Comparison of ENCODE assay signal across 2 cellular contexts in the genomic region with DNA sequence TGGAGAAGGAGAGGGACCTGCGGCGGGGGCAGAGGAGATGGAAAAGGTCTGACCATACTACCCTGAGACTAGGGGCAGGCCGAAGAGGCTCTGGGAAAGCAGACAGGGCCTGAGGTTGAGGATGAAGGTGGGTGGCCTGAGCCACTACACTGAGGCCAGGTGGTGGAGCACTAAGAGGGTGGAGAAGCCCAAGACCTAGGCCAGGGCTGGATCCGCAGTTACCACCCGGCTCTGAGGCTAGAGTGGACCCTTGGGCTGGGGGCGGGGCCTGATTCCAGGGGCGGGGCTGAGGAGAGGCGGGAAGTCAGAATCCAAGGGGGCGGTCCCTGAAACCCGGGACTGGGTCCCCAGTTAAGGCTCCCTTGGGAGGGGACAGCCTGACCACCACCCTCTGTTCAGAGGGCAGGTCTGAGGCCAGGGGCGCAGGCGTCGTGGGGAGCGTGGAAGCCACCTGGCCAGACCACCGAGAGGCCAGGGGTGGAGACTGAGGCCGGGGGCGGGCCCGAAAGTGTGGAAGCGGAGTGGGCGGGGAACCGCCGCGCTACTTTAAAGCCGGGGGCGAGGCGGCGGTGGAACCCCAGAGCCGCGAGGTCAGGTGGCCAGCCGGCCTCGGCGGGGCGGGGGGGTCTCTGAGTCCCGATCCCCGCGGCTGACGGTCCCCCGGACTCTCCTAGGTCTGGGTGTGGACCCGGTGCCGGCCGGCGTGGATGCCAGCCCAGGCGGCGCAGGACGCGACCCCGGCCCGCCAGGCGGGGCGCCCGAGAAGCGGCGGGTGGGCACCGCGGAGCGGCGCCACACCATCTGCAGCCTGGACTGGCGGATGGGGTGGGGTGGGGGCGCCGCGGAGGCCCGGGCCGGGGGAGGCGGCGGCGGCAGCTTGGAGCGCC.
TF ChIP-seq lines count a peak whose summit lies in the region.

No MANE protein-coding gene starts in this region.

TF ChIP-seq in H1, 55 proteins besides CTCF, POLR2A, EP300 and RAD21 (continues in another document):
- TF ChIP-seq TEAD4 (IDR thresholded peaks at IDR 0.05; ENCODE audit: low read depth, low read length) = no peak
- TF ChIP-seq, protein P1, sequence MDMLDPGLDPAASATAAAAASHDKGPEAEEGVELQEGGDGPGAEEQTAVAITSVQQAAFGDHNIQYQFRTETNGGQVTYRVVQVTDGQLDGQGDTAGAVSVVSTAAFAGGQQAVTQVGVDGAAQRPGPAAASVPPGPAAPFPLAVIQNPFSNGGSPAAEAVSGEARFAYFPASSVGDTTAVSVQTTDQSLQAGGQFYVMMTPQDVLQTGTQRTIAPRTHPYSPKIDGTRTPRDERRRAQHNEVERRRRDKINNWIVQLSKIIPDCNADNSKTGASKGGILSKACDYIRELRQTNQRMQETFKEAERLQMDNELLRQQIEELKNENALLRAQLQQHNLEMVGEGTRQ (IDR thresholded peaks at IDR 0.05; ENCODE audit: low read length) = peak; percentile 36; the same call in 1 of the 2 replicates
- no peak for TF ChIP-seq EZH2 (IDR thresholded peaks at IDR 0.05; ENCODE audit: low read depth, low read length, severe bottlenecking)
- TF ChIP-seq HDAC6 (IDR thresholded peaks at IDR 0.05; ENCODE audit: low read depth, low read length) = no peak
- 0 out of 2 replicates have a peak, but pooled peaks have one; percentile 18 for TF ChIP-seq SP1 (IDR thresholded peaks at IDR 0.05; ENCODE audit: low read depth, low read length)
- TF ChIP-seq CHD1 (IDR thresholded peaks at IDR 0.05; ENCODE audit: low read depth, low read length) = no peak
- TF ChIP-seq KDM4A (IDR thresholded peaks at IDR 0.05; ENCODE audit: low read depth, low read length, severe bottlenecking) = peak; percentile 82
- no peak for TF ChIP-seq JUN (IDR thresholded peaks at IDR 0.05; ENCODE audit: low read depth, low read length)
- no peak for TF ChIP-seq CTBP2 (IDR thresholded peaks at IDR 0.05; ENCODE audit: borderline replicate concordance, insufficient read depth, insufficient read length, low read length)
- TF ChIP-seq HDAC2 (IDR thresholded peaks at IDR 0.05; ENCODE audit: borderline replicate concordance in 1 of 2, low read depth in 2 of 2, low read length in 2 of 2) = 0 out of 4 replicates have a peak, but pooled peaks of 1 of the 2 experiments have one; percentile 0
- TF ChIP-seq BACH1 (IDR thresholded peaks at IDR 0.05; ENCODE audit: low read length) = no peak
- TF ChIP-seq RFX5 (IDR thresholded peaks at IDR 0.05; ENCODE audit: borderline replicate concordance, low read depth, low read length) = no peak
- TF ChIP-seq TAF1 (IDR thresholded peaks at IDR 0.05; ENCODE audit: low read depth, low read length) = peak; percentile 59
- peak; percentile 43; the same call in 1 of the 2 replicates for TF ChIP-seq POLR2AphosphoS5 (IDR thresholded peaks at IDR 0.05; ENCODE audit: low read depth, low read length)
- TF ChIP-seq TAF7 (optimal IDR thresholded peaks at IDR 0.05; ENCODE audit: borderline replicate concordance, low read depth, low read length) = peak; percentile 22
- TF ChIP-seq ASH2L (IDR thresholded peaks at IDR 0.05; ENCODE audit: low read length) = peak; percentile 68

TF ChIP-seq in neural cell, 6 proteins besides CTCF, POLR2A, EP300 and RAD21:
- TF ChIP-seq SMC3 (conservative IDR thresholded peaks at IDR 0.05; ENCODE audit: poor library complexity) (no peak), POLR2AphosphoS5 (IDR thresholded peaks at IDR 0.05) (no peak), EZH2 (IDR thresholded peaks at IDR 0.05; ENCODE audit: borderline replicate concordance, insufficient read depth, low read length, poor library complexity, severe bottlenecking) (no peak), MXI1 (conservative IDR thresholded peaks at IDR 0.05; ENCODE audit: poor library complexity, severe bottlenecking) (no peak), TAF1 (IDR thresholded peaks at IDR 0.05; ENCODE audit: low read depth) (no peak)
- TF ChIP-seq, protein P2, sequence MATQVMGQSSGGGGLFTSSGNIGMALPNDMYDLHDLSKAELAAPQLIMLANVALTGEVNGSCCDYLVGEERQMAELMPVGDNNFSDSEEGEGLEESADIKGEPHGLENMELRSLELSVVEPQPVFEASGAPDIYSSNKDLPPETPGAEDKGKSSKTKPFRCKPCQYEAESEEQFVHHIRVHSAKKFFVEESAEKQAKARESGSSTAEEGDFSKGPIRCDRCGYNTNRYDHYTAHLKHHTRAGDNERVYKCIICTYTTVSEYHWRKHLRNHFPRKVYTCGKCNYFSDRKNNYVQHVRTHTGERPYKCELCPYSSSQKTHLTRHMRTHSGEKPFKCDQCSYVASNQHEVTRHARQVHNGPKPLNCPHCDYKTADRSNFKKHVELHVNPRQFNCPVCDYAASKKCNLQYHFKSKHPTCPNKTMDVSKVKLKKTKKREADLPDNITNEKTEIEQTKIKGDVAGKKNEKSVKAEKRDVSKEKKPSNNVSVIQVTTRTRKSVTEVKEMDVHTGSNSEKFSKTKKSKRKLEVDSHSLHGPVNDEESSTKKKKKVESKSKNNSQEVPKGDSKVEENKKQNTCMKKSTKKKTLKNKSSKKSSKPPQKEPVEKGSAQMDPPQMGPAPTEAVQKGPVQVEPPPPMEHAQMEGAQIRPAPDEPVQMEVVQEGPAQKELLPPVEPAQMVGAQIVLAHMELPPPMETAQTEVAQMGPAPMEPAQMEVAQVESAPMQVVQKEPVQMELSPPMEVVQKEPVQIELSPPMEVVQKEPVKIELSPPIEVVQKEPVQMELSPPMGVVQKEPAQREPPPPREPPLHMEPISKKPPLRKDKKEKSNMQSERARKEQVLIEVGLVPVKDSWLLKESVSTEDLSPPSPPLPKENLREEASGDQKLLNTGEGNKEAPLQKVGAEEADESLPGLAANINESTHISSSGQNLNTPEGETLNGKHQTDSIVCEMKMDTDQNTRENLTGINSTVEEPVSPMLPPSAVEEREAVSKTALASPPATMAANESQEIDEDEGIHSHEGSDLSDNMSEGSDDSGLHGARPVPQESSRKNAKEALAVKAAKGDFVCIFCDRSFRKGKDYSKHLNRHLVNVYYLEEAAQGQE (IDR thresholded peaks at IDR 0.05; ENCODE audit: borderline replicate concordance) = no peak
